In the genomic region with DNA sequence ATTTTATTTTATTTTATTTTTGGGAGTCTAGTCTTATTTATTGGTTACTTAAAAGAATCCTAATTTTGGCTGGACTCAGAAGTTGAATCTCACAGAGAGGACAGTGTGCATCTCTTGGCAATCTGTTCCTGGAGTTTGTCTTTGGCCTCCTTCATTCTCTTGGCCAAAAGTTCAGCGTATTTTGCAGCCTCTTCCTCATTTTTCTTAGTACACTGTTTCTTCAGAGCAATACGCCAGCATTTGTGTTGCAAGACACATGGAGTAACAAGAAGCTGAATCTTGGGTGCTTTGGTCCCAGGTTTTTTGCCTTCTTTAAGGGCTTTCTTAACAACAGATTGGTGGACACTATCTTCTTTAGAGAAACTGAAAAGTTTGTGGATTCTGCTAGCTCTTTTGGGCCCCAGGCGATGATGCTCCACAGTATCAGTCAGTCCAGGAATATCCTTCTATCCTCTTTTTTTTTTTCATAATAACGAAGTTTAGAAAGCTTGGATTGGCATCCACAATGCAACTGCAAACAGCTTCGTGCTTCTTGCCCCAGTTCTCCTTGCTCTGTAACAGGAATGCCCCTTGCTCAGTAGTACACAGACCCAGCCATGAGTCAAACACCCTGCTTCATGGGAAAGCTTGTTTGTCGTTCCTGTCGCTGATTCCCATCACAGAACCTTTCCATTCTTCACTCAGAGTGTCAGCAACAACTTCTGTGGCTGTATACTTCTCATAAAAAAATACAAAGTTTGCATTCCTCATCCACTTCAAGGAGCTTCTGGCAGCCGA, we compare ENCODE assay signal across 20 cellular contexts. TPM values are rescaled to one million over a fixed set of nuclear protein-coding genes. Genes with fewer than 3 reads are reported as not detected.
DNase-seq lines count a peak whose midpoint lies in the region; ATAC-seq and TF ChIP-seq lines count a peak whose summit lies in the region.
"Had no signal": no experiment of that assay in that cellular context is flagged by ENCODE, and none has a peak within 500 bp of the region (broad histone marks: within the 10 kb centered on the region; RNA-seq: fewer than 3 reads in every experiment).

No MANE protein-coding gene starts in this region.

- TF ChIP-seq CTCF in lower lobe of right lung (IDR thresholded peaks at IDR 0.05) (no peak), vagina (IDR thresholded peaks at IDR 0.05) (no peak)

- no peak overlapping the region for H3K4me3 ChIP-seq in lower lobe of right lung
- no peak overlapping the region for H3K4me3 ChIP-seq in vagina
- H3K4me3 ChIP-seq: esophagus squamous epithelium, MG63, thoracic aorta had no signal

- no peak for TF ChIP-seq POLR2A in vagina (IDR thresholded peaks at IDR 0.05)

- H3K4me1 ChIP-seq in lower lobe of right lung = peaks cover 12% of the 10 kb centered on the region
- no peaks in the 10 kb centered on the region for H3K4me1 ChIP-seq in vagina
- H3K4me1 ChIP-seq: esophagus squamous epithelium had no signal

- H3K36me3 ChIP-seq in lower lobe of right lung (no peaks in the 10 kb centered on the region), vagina (no peaks in the 10 kb centered on the region)
- H3K36me3 ChIP-seq: esophagus squamous epithelium, MG63, thoracic aorta had no signal

- no peaks in the 10 kb centered on the region for H3K27me3 ChIP-seq in lower lobe of right lung (ENCODE audit: low read depth)
- H3K27me3 ChIP-seq in vagina = no peaks in the 10 kb centered on the region
- H3K27me3 ChIP-seq: esophagus squamous epithelium, MG63 had no signal

- H3K9me3 ChIP-seq in lower lobe of right lung (no peaks in the 10 kb centered on the region), vagina (no peaks in the 10 kb centered on the region)
- H3K9me3 ChIP-seq: esophagus squamous epithelium, MG63, thoracic aorta had no signal

- intact Hi-C loops in Right ventricle myocardium inferior (cut with DNase I) = no loop called here
- intact Hi-C loops in cardiac septum (cut with DNase I) = no loop called here
- intact Hi-C loops in lower lobe of right lung (cut with DNase I) = no loop called here
- intact Hi-C loops in vagina (cut with DNase I) = no loop called here

- H3K27ac ChIP-seq in lower lobe of right lung = no peak overlapping the region
- H3K27ac ChIP-seq in vagina = peak overlapping the region; percentile 3
- H3K27ac ChIP-seq: thoracic aorta had no signal

- ATAC-seq in Right ventricle myocardium inferior (peak; percentile 20), lower lobe of right lung (peak; percentile 18 to 49), HG02981 (IDR thresholded peaks at IDR 0.05; ENCODE audit: unreplicated experiment) (no peak), esophagus mucosa (no peak)
- ATAC-seq: activated CD4-positive, CD25-positive, alpha-beta regulatory T cell treated with anti-CD3 and anti-CD28 coated beads, Interleukin-2, amount 50 U/mL, for 24 hours; CD8-positive, alpha-beta T cell had no signal

- no peak for DNase-seq in Right ventricle myocardium inferior (ENCODE audit: missing footprints)
- no peak for DNase-seq in cardiac septum (ENCODE audit: low spot score)
- peak; percentile 46 for DNase-seq in astrocyte of the hippocampus (ENCODE audit: low read depth, low spot score)
- DNase-seq in lower lobe of right lung = no peak
- DNase-seq in vagina (ENCODE audit: extremely low spot score in 2 of 2) = no peak
- DNase-seq in NCI-H510A (lab: John Stamatoyannopoulos, UW) = no peak
- DNase-seq: activated CD8-positive, alpha-beta memory T cell treated with anti-CD3 and anti-CD28 coated beads, Interleukin-2, amount 50 U/mL, for 4 hours; activated gamma-delta T cell treated with Interleukin-2 at 50 U/mL for 16 hours; DND-41; esophagus squamous epithelium; MG63; naive B cell; NCI-H774; RPMI8226; stimulated activated CD4-positive, alpha-beta T cell treated with anti-CD3 and anti-CD28 coated beads, Interleukin-1b, Interleukin-23, amount 100 ng/mL, for 48 hours had no signal

RNA-seq across cellular contexts. Expression of gene RFX8, which starts 34.8 kb away (rescaled TPM):
- total RNA-seq in Right ventricle myocardium inferior = not detected
- not detected for total RNA-seq in cardiac septum
- not detected for total RNA-seq in lower lobe of right lung
- 1.2 TPM for total RNA-seq in vagina
- total RNA-seq in esophagus mucosa = not detected
- total RNA-seq: CD8-positive, alpha-beta T cell had no signal

Comparison
In these comparisons a context has a peak if more than half of its experiments do, and no peak if none do; other contexts are left out.
1. ATAC-seq: peak in Right ventricle myocardium inferior (single experiment) and lower lobe of right lung (2 of 2); none in HG02981 (single experiment) and esophagus mucosa (single experiment).